ENCODE assay signal across 9 cellular contexts in the genomic region with DNA sequence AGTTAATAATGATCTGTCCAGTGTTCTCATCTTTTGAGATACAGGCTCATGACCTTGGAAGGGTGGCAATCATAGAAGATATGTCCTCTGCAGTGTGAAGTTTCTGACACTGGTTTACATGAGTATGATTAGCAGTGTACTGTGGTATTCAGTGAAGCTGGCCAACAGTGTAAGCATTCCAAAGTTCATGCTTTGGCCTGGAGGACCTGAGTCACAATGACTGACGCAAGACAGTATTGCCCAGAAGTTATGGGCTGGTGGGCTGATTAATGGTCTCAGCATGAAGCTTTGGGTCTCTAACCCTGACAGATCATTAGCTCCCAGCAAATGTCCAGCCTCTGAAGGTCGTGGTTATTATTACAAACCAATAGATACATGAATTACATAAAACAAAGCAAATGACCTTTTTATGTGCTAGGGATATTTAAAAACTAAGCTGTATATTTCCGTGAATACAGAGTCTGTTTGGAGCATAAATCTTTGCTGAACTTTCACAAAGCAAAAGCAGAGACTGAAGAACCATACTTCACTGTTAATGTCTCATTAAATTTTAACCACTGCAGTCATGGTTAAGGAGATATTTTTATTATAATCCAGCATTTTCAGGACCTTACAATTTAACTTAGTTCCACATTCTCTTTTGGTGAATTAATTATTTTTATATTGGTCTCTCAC. TPM values are rescaled to one million over a fixed set of nuclear protein-coding genes. Genes with fewer than 3 reads are reported as not detected.
DNase-seq lines count a peak whose midpoint lies in the region; ATAC-seq, FAIRE-seq and TF ChIP-seq lines count a peak whose summit lies in the region.
"Had no signal": no experiment of that assay in that cellular context is flagged by ENCODE, and none has a peak within 500 bp of the region (broad histone marks: within the 10 kb centered on the region; RNA-seq: fewer than 3 reads in every experiment).

No MANE protein-coding gene starts in this region.

- POLR2A ChIA-PET in HCT116 (lab: Charles Lee): no interaction called here

- no peaks in the 10 kb centered on the region for H3K79me2 ChIP-seq in HCT116 (ENCODE audit: insufficient read depth, low read length)
- H3K79me2 ChIP-seq in astrocyte (ENCODE audit: insufficient read depth, low read length): no peaks in the 10 kb centered on the region

- peaks cover 13% of the 10 kb centered on the region for H3K4me1 Mint-ChIP-seq in astrocyte (ENCODE audit: low read depth, unreplicated experiment)

- H3K4me1 ChIP-seq in HCT116 (ENCODE audit: control insufficient read depth in 1 of 2, insufficient read depth in 2 of 2, low read length in 2 of 2) (peaks cover 4 to 22% of the 10 kb centered on the region in 2 experiments; a peak in 3 of 4 replicates), astrocyte (ENCODE audit: insufficient read depth, low read length) (peaks cover 10% of the 10 kb centered on the region), right cardiac atrium (ENCODE audit: control insufficient read depth, insufficient read depth, low read length) (peaks cover 3% of the 10 kb centered on the region), small intestine (ENCODE audit: control insufficient read depth in 2 of 2, insufficient read depth in 1 of 2, low read depth in 1 of 2, low read length in 1 of 2) (no peaks in the 10 kb centered on the region)

- BruUV-seq in HCT116 (replicated peaks; lab: Mats Ljungman, UMichigan): no TSS peak

- CTCF ChIA-PET in HCT116 (lab: Charles Lee): interaction anchor here (0.8 kb wide), 1 partner anchor 14 kb away, joined by 3 read pairs; no protein-coding TSS in a partner anchor

- no peaks in the 10 kb centered on the region for H3K27me3 ChIP-seq in HCT116 (ENCODE audit: insufficient read depth, low read length)
- H3K27me3 ChIP-seq in astrocyte (ENCODE audit: insufficient read depth, low read length): no peaks in the 10 kb centered on the region
- no peaks in the 10 kb centered on the region for H3K27me3 ChIP-seq in right cardiac atrium (ENCODE audit: control insufficient read depth, insufficient read depth)
- H3K27me3 ChIP-seq in small intestine (ENCODE audit: control insufficient read depth in 2 of 2, insufficient read depth in 2 of 2, low read length in 2 of 2): no peaks in the 10 kb centered on the region

- in situ Hi-C loops in GM13977 (cut with MboI; ENCODE audit: low pct_unique_long_range_greater_than_20kb, low sequenced_read_pairs, unreplicated experiment): loop anchor here (25.0 kb wide), 1 partner anchor 224 kb away; no protein-coding TSS in a partner anchor

- WGBS in right cardiac atrium: 54% methylated on average over 3 of the region's 3 CpGs
- 36 to 50% (median 43%) methylated on average over 3 of the region's 3 CpGs for WGBS in small intestine, 3 donors

- no peak for TF ChIP-seq RAD21 in HCT116 (IDR thresholded peaks at IDR 0.05; ENCODE audit: low read depth)

- no peak overlapping the region for H3K4me3 Mint-ChIP-seq in astrocyte (ENCODE audit: unreplicated experiment)

- intact Hi-C loops in HCT116 (cut with micrococcal nuclease): no loop called here
- intact Hi-C loops in right cardiac atrium (cut with DNase I): no loop called here

- peak overlapping the region; percentile 89 for H2AFZ ChIP-seq in HCT116 (ENCODE audit: low read depth, low read length, poor library complexity, severe bottlenecking)
- H2AFZ ChIP-seq in astrocyte (ENCODE audit: low read depth, low read length): no peak overlapping the region

- H3K9ac ChIP-seq in HCT116 (ENCODE audit: low read length) (no peak overlapping the region), astrocyte (ENCODE audit: low read length) (peak overlapping the region; percentile 39)

- peak; percentile 76 for FAIRE-seq in astrocyte (lab: Jason Lieb, UNC)
- no peak for FAIRE-seq in small intestine (lab: Jason Lieb, UNC)

- H4K20me1 ChIP-seq in HCT116 (ENCODE audit: insufficient read depth): no peaks in the 10 kb centered on the region
- H4K20me1 ChIP-seq in astrocyte (ENCODE audit: insufficient read depth, low read length): no peaks in the 10 kb centered on the region

- peak overlapping the region; percentile 94 for H3K27ac Mint-ChIP-seq in astrocyte (ENCODE audit: unreplicated experiment)

- TF ChIP-seq POLR2A in HCT116 (IDR thresholded peaks at IDR 0.05; ENCODE audit: borderline replicate concordance, extremely low read depth, insufficient read depth, insufficient read length): no peak

- H3K36me3 Mint-ChIP-seq in astrocyte (ENCODE audit: low read depth, unreplicated experiment): peaks cover 3% of the 10 kb centered on the region

- peak overlapping the region; percentile 42 for H3K4me2 ChIP-seq in HCT116 (ENCODE audit: low read length)
- H3K4me2 ChIP-seq in astrocyte (ENCODE audit: low read length): peak overlapping the region; percentile 56

- no peak for ATAC-seq in HCT116
- ATAC-seq in right cardiac atrium: peak; percentile 95
- no peak for ATAC-seq in GM19467 (IDR thresholded peaks at IDR 0.05; ENCODE audit: unreplicated experiment)

- TF ChIP-seq CTCF in HCT116 (IDR thresholded peaks at IDR 0.05 in 2 of 3, conservative IDR thresholded peaks at IDR 0.05 in 1 of 3; ENCODE audit: borderline replicate concordance in 1 of 3, insufficient read depth in 1 of 3, low read depth in 2 of 3, low read length in 2 of 3) (no peak), astrocyte (IDR thresholded peaks at IDR 0.05; ENCODE audit: insufficient read depth, low read depth, low read length) (no peak), GM13977 (IDR thresholded peaks at IDR 0.05; ENCODE audit: extremely low read depth, insufficient read depth, missing control alignments) (no peak)

- no peaks in the 10 kb centered on the region for H3K27me3 Mint-ChIP-seq in astrocyte (ENCODE audit: low read depth, unreplicated experiment)

- no peaks in the 10 kb centered on the region for H3K9me3 Mint-ChIP-seq in astrocyte (ENCODE audit: unreplicated experiment)

- RAD21 ChIA-PET in HCT116 (lab: Charles Lee; ENCODE audit: low non-redundant PET in 1 of 2, low total read pairs in 2 of 2, uncharacterized antibody in 2 of 2, unreplicated experiment in 2 of 2): no interaction called here

- DNase-seq in HCT116 (ENCODE audit: low read depth, low spot score) (peak; percentile 31), astrocyte (ENCODE audit: low read depth) (peak; percentile 97), right cardiac atrium (peak in 1 of 3 donors; percentile 42), small intestine (peak; percentile 67), GM13977 (ENCODE audit: low spot score) (no peak), activated gamma-delta T cell (lab: John Stamatoyannopoulos, UW) (no peak)
- no peak for DNase-seq in activated effector memory CD4-positive, alpha-beta T cell treated with anti-CD3 and anti-CD28 coated beads, Interleukin-2, amount 50 U/mL, for 16 hours
- DNase-seq: activated CD8-positive, alpha-beta memory T cell treated with anti-CD3 and anti-CD28 coated beads, Interleukin-2, amount 50 U/mL, for 4 hours had no signal

- no peaks in the 10 kb centered on the region for H3K9me3 ChIP-seq in HCT116 (ENCODE audit: control insufficient read depth in 1 of 2, insufficient read depth in 1 of 2, low read depth in 1 of 2, low read length in 2 of 2)
- H3K9me3 ChIP-seq in astrocyte (ENCODE audit: insufficient read depth, low read depth, low read length): no peaks in the 10 kb centered on the region
- no peaks in the 10 kb centered on the region for H3K9me3 ChIP-seq in right cardiac atrium (ENCODE audit: control insufficient read depth, low read length)
- H3K9me3 ChIP-seq in small intestine (ENCODE audit: control insufficient read depth, low read depth): no peaks in the 10 kb centered on the region

- H3K27ac ChIP-seq in HCT116 (ENCODE audit: low read depth, low read length): no peak overlapping the region
- peak overlapping the region; percentile 66 for H3K27ac ChIP-seq in astrocyte (ENCODE audit: low read depth, low read length)
- no peak overlapping the region for H3K27ac ChIP-seq in right cardiac atrium (ENCODE audit: low read length)
- H3K27ac ChIP-seq in small intestine (ENCODE audit: low read depth in 1 of 2, low read length in 1 of 2): no peak overlapping the region

- no peak overlapping the region for H3K4me3 ChIP-seq in HCT116 (replicated peaks in 1 of 2; ENCODE audit: low read depth in 1 of 2, low read length in 2 of 2)
- H3K4me3 ChIP-seq in astrocyte (ENCODE audit: insufficient read depth, low read depth, low read length): no peak overlapping the region
- H3K4me3 ChIP-seq in right cardiac atrium (ENCODE audit: low read length): no peak overlapping the region
- no peak overlapping the region for H3K4me3 ChIP-seq in small intestine (ENCODE audit: low read depth in 1 of 2, low read length in 2 of 2)

- H3K36me3 ChIP-seq in HCT116 (ENCODE audit: control insufficient read depth in 1 of 2, insufficient read depth in 2 of 2, low read length in 2 of 2) (no peaks in the 10 kb centered on the region), astrocyte (ENCODE audit: insufficient read depth, low read length) (no peaks in the 10 kb centered on the region), small intestine (ENCODE audit: control insufficient read depth in 2 of 2, insufficient read depth in 2 of 2, low read length in 2 of 2) (no peaks in the 10 kb centered on the region)

- no peaks in the 10 kb centered on the region for H3K9me2 ChIP-seq in HCT116 (ENCODE audit: insufficient read depth)

TF ChIP-seq in HCT116, 20 proteins besides CTCF, POLR2A, EP300 and RAD21 (continues in another document):
- TF ChIP-seq POLR2AphosphoS5 (IDR thresholded peaks at IDR 0.05; ENCODE audit: low read depth, low read length) (no peak), CEBPB (IDR thresholded peaks at IDR 0.05; ENCODE audit: low read depth) (peak; percentile 85), FOSL1 (IDR thresholded peaks at IDR 0.05; ENCODE audit: low read depth) (peak; percentile 49), CBX3 (IDR thresholded peaks at IDR 0.05; ENCODE audit: low read depth) (peak; percentile 58; the same call in 1 of the 2 replicates)

RNA-seq across cellular contexts. Expression of gene USP47, which starts 28.3 kb away (rescaled TPM):
- total RNA-seq in HCT116 (2021; ENCODE audit: unreplicated experiment): 18.9 TPM
- 7.6 and 8.9 TPM in 2 replicates for polyA plus RNA-seq in HCT116 (2012)
- total RNA-seq in astrocyte: 49.5 and 53.0 TPM in 2 replicates
- total RNA-seq in right cardiac atrium: 10 to 100 TPM; 51.7 to 57.3 (median 54.7) TPM
- polyA plus RNA-seq in right cardiac atrium: 35.3 TPM
- polyA plus RNA-seq in small intestine: 10 to 100 TPM; 14.6 to 21.9 (median 19.0) TPM

Comparison
In these comparisons a context has a peak if more than half of its experiments do, and no peak if none do; other contexts are left out.
1. ATAC-seq: peak in right cardiac atrium (2 of 2); none in HCT116 (single experiment) and GM19467 (single experiment).
2. DNase-seq: peak in HCT116 (single experiment), astrocyte (single experiment) and small intestine (single experiment); none in activated effector memory CD4-positive, alpha-beta T cell treated with anti-CD3 and anti-CD28 coated beads, Interleukin-2, amount 50 U/mL, for 16 hours (single experiment), GM13977 (single experiment) and activated gamma-delta T cell (single experiment).